Comparison of ENCODE assay signal across 8 cellular contexts in genomic region chr13:44575741-44576395, GRCh38. TPM values are rescaled to one million over a fixed set of nuclear protein-coding genes. Genes with fewer than 3 reads are reported as not detected.
DNase-seq lines count a peak whose midpoint lies in the region; ATAC-seq and TF ChIP-seq lines count a peak whose summit lies in the region.

Gene TSC22D1, minus strand, starts transcription at chr13:44576330. Its CDS starts 256 bp downstream, at chr13:44576074.

- peaks cover 0 to 1% (median 0%) of the 10 kb centered on the region in 8 donors for H3K9me3 Mint-ChIP-seq in CD4-positive, alpha-beta memory T cell

- in situ Hi-C loops in astrocyte of the cerebellum (cut with HindIII; ENCODE audit: low sequenced_read_pairs), result loop anchor here (10.0 kb wide), 1 partner anchor 139 kb away; no protein-coding TSS in a partner anchor

- CTCF ChIA-PET in CD4-positive, alpha-beta memory T cell (lab: Charles Lee; ENCODE audit: partially characterized antibody), result interaction anchor here (0.7 to 1.7 kb wide), 5 partner anchors 31 to 394 kb away, joined by 3 to 5 read pairs (median 3); no protein-coding TSS in a partner anchor

- ATAC-seq in T-helper 17 cell (peak; percentile 35), right cardiac atrium (peak in 1 of 2 donors; percentile 2), psoas muscle (no peak), HG02970 (IDR thresholded peaks at IDR 0.05; ENCODE audit: low FRiP score, unreplicated experiment) (no peak)

- peak within 1 kb of the TSS; percentile 81 to 86 for H3K4me3 ChIP-seq in CD4-positive, alpha-beta memory T cell (ENCODE audit: low read length in 2 of 2)
- peak within 1 kb of the TSS; percentile 86 for H3K4me3 ChIP-seq in astrocyte of the cerebellum (ENCODE audit: low read depth, low read length)
- peak within 1 kb of the TSS; percentile 94 for H3K4me3 ChIP-seq in right cardiac atrium (ENCODE audit: low read length)
- peak within 1 kb of the TSS; percentile 90 for H3K4me3 ChIP-seq in psoas muscle

- peaks cover 52% of the 10 kb centered on the region for H3K4me1 ChIP-seq in CD4-positive, alpha-beta memory T cell (ENCODE audit: insufficient read depth, low read length)
- peaks cover 12% of the 10 kb centered on the region for H3K4me1 ChIP-seq in right cardiac atrium (ENCODE audit: control insufficient read depth, insufficient read depth, low read length)
- peaks cover 23% of the 10 kb centered on the region for H3K4me1 ChIP-seq in psoas muscle

- peaks cover 4 to 12% of the 10 kb centered on the region in 2 donors for H3K36me3 Mint-ChIP-seq in CD4-positive, alpha-beta memory T cell
- peaks cover 5% of the 10 kb centered on the region for H3K36me3 Mint-ChIP-seq in T-helper 17 cell (ENCODE audit: low read depth)

- POLR2A ChIA-PET in CD4-positive, alpha-beta memory T cell (lab: Charles Lee; ENCODE audit: partially characterized antibody), result interaction anchor here (1.0 to 2.7 kb wide), 7 partner anchors 10 to 889 kb away, joined by 3 to 12 read pairs (median 4); partner anchors contain the start of gene COG3

- H3K27me3 ChIP-seq in CD4-positive, alpha-beta memory T cell (ENCODE audit: insufficient read depth, low read length), result no peaks in the 10 kb centered on the region
- H3K27me3 ChIP-seq in right cardiac atrium (ENCODE audit: control insufficient read depth, insufficient read depth), result no peaks in the 10 kb centered on the region
- H3K27me3 ChIP-seq in psoas muscle (ENCODE audit: insufficient read depth in 3 of 3, low read length in 2 of 3), result no peaks in the 10 kb centered on the region

- no peaks in the 10 kb centered on the region for H3K9me3 ChIP-seq in CD4-positive, alpha-beta memory T cell (ENCODE audit: control insufficient read depth in 1 of 2, low read length in 2 of 2)
- H3K9me3 ChIP-seq in T-helper 17 cell (ENCODE audit: control insufficient read depth, low read length, poor library complexity, severe bottlenecking) (no peaks in the 10 kb centered on the region), right cardiac atrium (ENCODE audit: control insufficient read depth, low read length) (no peaks in the 10 kb centered on the region), psoas muscle (no peaks in the 10 kb centered on the region)

- H3K27ac ChIP-seq in CD4-positive, alpha-beta memory T cell (ENCODE audit: low read depth, low read length), result peak within 1 kb of the TSS; percentile 84
- H3K27ac ChIP-seq in right cardiac atrium (ENCODE audit: low read length) (peak within 1 kb of the TSS; percentile 96), psoas muscle (peak within 1 kb of the TSS; percentile 94)

- intact Hi-C loops in CD4-positive, alpha-beta memory T cell (cut with micrococcal nuclease), result loop anchor here (2.0 to 5.0 kb wide), 8 partner anchors 54 to 1976 kb away; partner anchors contain the start of genes CCDC122, LACC1, LRCH1 and ZC3H13
- intact Hi-C loops in right cardiac atrium (cut with DNase I) (no loop called here), psoas muscle (cut with DNase I) (loop anchor here (2.0 to 10.0 kb wide), 8 partner anchors 81 to 395 kb away; no protein-coding TSS in a partner anchor)

- no peaks in the 10 kb centered on the region for H3K36me3 ChIP-seq in CD4-positive, alpha-beta memory T cell (ENCODE audit: insufficient read depth, low read length)
- H3K36me3 ChIP-seq in psoas muscle (ENCODE audit: insufficient read depth in 1 of 2, low read depth in 1 of 2), result no peaks in the 10 kb centered on the region

- TF ChIP-seq CTCF in astrocyte of the cerebellum (IDR thresholded peaks at IDR 0.05; ENCODE audit: low read depth, low read length, missing control alignments) (no peak), psoas muscle (IDR thresholded peaks at IDR 0.05) (no peak)

- no peaks in the 10 kb centered on the region for H3K27me3 Mint-ChIP-seq in CD4-positive, alpha-beta memory T cell
- no peaks in the 10 kb centered on the region for H3K27me3 Mint-ChIP-seq in T-helper 17 cell

- peak within 1 kb of the TSS; percentile 91 to 100 (median 96) for H3K27ac Mint-ChIP-seq in CD4-positive, alpha-beta memory T cell
- H3K27ac Mint-ChIP-seq in T-helper 17 cell, result peak within 1 kb of the TSS; percentile 91

- peak; percentile 66 to 86 (median 70) for DNase-seq in CD4-positive, alpha-beta memory T cell
- DNase-seq in HT-29 (ENCODE audit: low spot score), result peak; percentile 62
- DNase-seq in T-helper 17 cell, result peak; percentile 39 to 56 (median 48)
- no peak for DNase-seq in astrocyte of the cerebellum (ENCODE audit: low read depth)
- peak; percentile 38 to 80 (median 80) for DNase-seq in right cardiac atrium
- DNase-seq in psoas muscle, result peak; percentile 32 to 67
- DNase-seq in ureter (ENCODE audit: low spot score), result peak; percentile 60

- peaks cover 37 to 52% (median 45%) of the 10 kb centered on the region in 4 donors for H3K4me1 Mint-ChIP-seq in CD4-positive, alpha-beta memory T cell
- H3K4me1 Mint-ChIP-seq in T-helper 17 cell, result peaks cover 33% of the 10 kb centered on the region

- peak within 1 kb of the TSS; percentile 95 to 99 (median 98) for H3K4me3 Mint-ChIP-seq in CD4-positive, alpha-beta memory T cell
- peak within 1 kb of the TSS; percentile 98 for H3K4me3 Mint-ChIP-seq in T-helper 17 cell

- under 1% methylated on average over 53 of the region's 53 CpGs for WGBS in right cardiac atrium
- 0 to 1% (median 1%) methylated on average over 46 to 53 of the region's 53 CpGs for WGBS in psoas muscle, 3 donors

RNA-seq across cellular contexts. Expression of gene TSC22D1, which starts in this region (rescaled TPM):
- total RNA-seq in CD4-positive, alpha-beta memory T cell, result 10 to 100 TPM; 35.9 to 38.1 TPM
- polyA plus RNA-seq in CD4-positive, alpha-beta memory T cell, result 1 to 10 TPM; 2.6 to 9.7 TPM
- total RNA-seq in HT-29 (2014; rRNA removed; shearing (Covaris generic)), result 67.6 and 75.2 TPM in 2 replicates
- total RNA-seq in T-helper 17 cell (10 to 100 TPM; 31.2 to 85.4 TPM), right cardiac atrium (100 to 1,000 TPM in 3 of 4 donors, 10 to 100 TPM in 1; 90.8 to 163 (median 138) TPM), psoas muscle (100 to 1,000 TPM; 121 to 203 (median 169) TPM), ureter (162 TPM)
- polyA plus RNA-seq in right cardiac atrium (112 TPM), psoas muscle (100 to 1,000 TPM in 1 of 3 donors, 10 to 100 TPM in 2; 34.5 to 102 (median 99.9) TPM)

Comparison
In these comparisons a context has a peak if more than half of its experiments do, and no peak if none do; other contexts are left out.
1. intact Hi-C loops: an anchor here in CD4-positive, alpha-beta memory T cell (2.0 to 5.0 kb wide) and psoas muscle (2.0 to 10.0 kb wide); none called in right cardiac atrium.